24 cellular contexts compared by ENCODE assay signal in the genomic region with DNA sequence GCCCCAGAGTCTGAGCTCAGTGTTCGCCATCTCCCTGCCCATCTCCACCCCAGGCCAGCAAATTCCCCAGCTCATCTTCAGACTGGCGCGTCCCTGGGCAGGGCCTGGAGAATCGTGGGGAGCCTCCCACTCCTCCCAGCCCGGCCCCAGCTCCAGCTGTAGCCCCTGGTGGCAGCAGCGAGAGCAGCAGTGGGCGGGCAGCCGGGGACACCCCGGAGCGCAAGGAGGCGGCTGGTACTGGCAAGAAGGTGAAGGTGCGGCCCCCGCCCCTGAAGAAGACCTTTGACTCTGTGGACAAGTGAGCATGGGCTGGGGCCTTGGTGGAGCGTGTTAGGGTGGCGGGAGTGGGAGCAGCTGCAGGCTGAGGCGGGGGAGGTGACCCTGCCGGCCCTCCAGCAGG. TPM values are rescaled to one million over a fixed set of nuclear protein-coding genes. Genes with fewer than 3 reads are reported as not detected.
DNase-seq lines count a peak whose midpoint lies in the region; ATAC-seq, FAIRE-seq and TF ChIP-seq lines count a peak whose summit lies in the region.
"Had no signal": no experiment of that assay in that cellular context is flagged by ENCODE, and none has a peak within 500 bp of the region (broad histone marks: within the 10 kb centered on the region; RNA-seq: fewer than 3 reads in every experiment).

No MANE protein-coding gene starts in this region.

- no peaks in the 10 kb centered on the region for H3K4me1 Mint-ChIP-seq in activated CD4-positive, alpha-beta T cell treated with anti-CD3 and anti-CD28 coated beads for 36 hours
- peaks cover 8% of the 10 kb centered on the region for H3K4me1 Mint-ChIP-seq in brain

- no peak overlapping the region for H3K27ac Mint-ChIP-seq in activated CD4-positive, alpha-beta T cell treated with anti-CD3 and anti-CD28 coated beads for 36 hours
- peak overlapping the region in 4 of 5 experiments; percentile 60 to 90 (median 80) for H3K27ac Mint-ChIP-seq in brain
- H3K27ac Mint-ChIP-seq: activated CD8-positive, alpha-beta memory T cell treated with anti-CD3 and anti-CD28 coated beads, Interleukin-2, amount 10 ng/mL, durations not matched to agents 7 days and 5 days; CD4-positive, alpha-beta T cell; T-helper 17 cell had no signal

- no peaks in the 10 kb centered on the region for H3K9me3 ChIP-seq in hepatocyte (ENCODE audit: low read depth)
- H3K9me3 ChIP-seq in smooth muscle cell (replicated peaks; ENCODE audit: low read depth) = no peaks in the 10 kb centered on the region
- H3K9me3 ChIP-seq: upper lobe of left lung had no signal

- TF ChIP-seq CTCF in brain (conservative IDR thresholded peaks at IDR 0.05) = peak in 1 of 2 experiments; percentile 13
- TF ChIP-seq CTCF in hepatocyte (IDR thresholded peaks at IDR 0.05; ENCODE audit: poor library complexity) = peak; percentile 8
- TF ChIP-seq CTCF in smooth muscle cell (IDR thresholded peaks at IDR 0.05; ENCODE audit: borderline replicate concordance, insufficient read depth, poor library complexity, severe bottlenecking) = peak; percentile 9

- H3K9ac ChIP-seq in smooth muscle cell (ENCODE audit: low read depth) = no peak overlapping the region

- H3K4me3 Mint-ChIP-seq in activated CD4-positive, alpha-beta T cell treated with anti-CD3 and anti-CD28 coated beads for 36 hours = no peak overlapping the region
- H3K4me3 Mint-ChIP-seq in brain = no peak overlapping the region
- H3K4me3 Mint-ChIP-seq: activated CD8-positive, alpha-beta memory T cell treated with anti-CD3 and anti-CD28 coated beads, Interleukin-2, amount 10 ng/mL, durations not matched to agents 7 days and 5 days; CD4-positive, alpha-beta T cell; T-helper 17 cell had no signal

- H3K4me1 ChIP-seq in hepatocyte (ENCODE audit: insufficient read depth) (no peaks in the 10 kb centered on the region), smooth muscle cell (ENCODE audit: low read depth) (no peaks in the 10 kb centered on the region)
- H3K4me1 ChIP-seq: upper lobe of left lung had no signal

- H3K4me2 ChIP-seq in hepatocyte = no peak overlapping the region
- no peak overlapping the region for H3K4me2 ChIP-seq in smooth muscle cell

- intact Hi-C loops in activated CD4-positive, alpha-beta T cell treated with anti-CD3 and anti-CD28 coated beads for 36 hours (cut with DNase I, micrococcal nuclease) = no loop called here

- no peaks in the 10 kb centered on the region for H3K27me3 ChIP-seq in hepatocyte
- no peaks in the 10 kb centered on the region for H3K27me3 ChIP-seq in smooth muscle cell (ENCODE audit: low read depth)
- H3K27me3 ChIP-seq: upper lobe of left lung had no signal

- CTCF ChIA-PET in activated CD4-positive, alpha-beta T cell treated with anti-CD3 and anti-CD28 coated beads for 36 hours (lab: Charles Lee) = interaction anchor here (0.6 to 1.0 kb wide), 3 partner anchors 9 to 169 kb away, joined by 3 read pairs; a partner anchor contains a TSS

- H3K4me3 ChIP-seq in hepatocyte (no peak overlapping the region), smooth muscle cell (no peak overlapping the region)
- H3K4me3 ChIP-seq: coronary artery, upper lobe of left lung had no signal

- no peaks in the 10 kb centered on the region for H3K36me3 ChIP-seq in hepatocyte (replicated peaks; ENCODE audit: insufficient read depth, low read depth)
- no peaks in the 10 kb centered on the region for H3K36me3 ChIP-seq in smooth muscle cell (ENCODE audit: low read depth)

- H4K20me1 ChIP-seq in hepatocyte (ENCODE audit: insufficient read depth, poor library complexity, severe bottlenecking) = peaks cover 10% of the 10 kb centered on the region
- H4K20me1 ChIP-seq in smooth muscle cell (ENCODE audit: low read depth) = peaks cover 25% of the 10 kb centered on the region

- POLR2A ChIA-PET in activated CD4-positive, alpha-beta T cell treated with anti-CD3 and anti-CD28 coated beads for 36 hours (lab: Charles Lee) = interaction anchor here (1.3 kb wide), 1 partner anchor 56 kb away, joined by 3 read pairs; no protein-coding TSS in a partner anchor

- 88% methylated on average over 17 of the region's 17 CpGs for WGBS in hepatocyte (ENCODE audit: low lambda C conversion rate, missing lambda C conversion rate)
- WGBS in smooth muscle cell (ENCODE audit: low lambda C conversion rate) = 91% methylated on average over 14 of the region's 17 CpGs

- H3K79me2 ChIP-seq in hepatocyte = no peaks in the 10 kb centered on the region
- H3K79me2 ChIP-seq in smooth muscle cell (ENCODE audit: low read depth) = no peaks in the 10 kb centered on the region

- H2AFZ ChIP-seq in hepatocyte = no peak overlapping the region
- no peak overlapping the region for H2AFZ ChIP-seq in smooth muscle cell (ENCODE audit: low read depth)

- ATAC-seq in activated CD4-positive, alpha-beta T cell treated with anti-CD3 and anti-CD28 coated beads for 36 hours = no peak
- ATAC-seq: activated CD8-positive, alpha-beta memory T cell treated with anti-CD3 and anti-CD28 coated beads, Interleukin-2, amount 10 ng/mL, durations not matched to agents 7 days and 5 days; stimulated activated naive CD8-positive, alpha-beta T cell treated with anti-CD3 and anti-CD28 coated beads, Interleukin-15, Interleukin-2, amounts not matched to agents 100 U/mL and 50 U/mL, for 24 hours; T-helper 17 cell had no signal

- H3K27me3 Mint-ChIP-seq in activated CD4-positive, alpha-beta T cell treated with anti-CD3 and anti-CD28 coated beads for 36 hours = no peaks in the 10 kb centered on the region
- H3K27me3 Mint-ChIP-seq in brain = no peaks in the 10 kb centered on the region
- H3K27me3 Mint-ChIP-seq: activated CD8-positive, alpha-beta memory T cell treated with anti-CD3 and anti-CD28 coated beads, Interleukin-2, amount 10 ng/mL, durations not matched to agents 7 days and 5 days; CD4-positive, alpha-beta T cell; T-helper 17 cell had no signal

- peaks cover 18% of the 10 kb centered on the region for H3K36me3 Mint-ChIP-seq in activated CD4-positive, alpha-beta T cell treated with anti-CD3 and anti-CD28 coated beads for 36 hours (ENCODE audit: low read depth)
- H3K36me3 Mint-ChIP-seq in brain = peaks cover 24% of the 10 kb centered on the region

- peak; percentile 29 for DNase-seq in activated CD4-positive, alpha-beta T cell treated with anti-CD3 and anti-CD28 coated beads for 36 hours
- no peak for DNase-seq in activated CD4-positive, alpha-beta T cell treated with anti-CD3 and anti-CD28 coated beads for 4 hours
- DNase-seq in hepatocyte (ENCODE audit: low spot score) (no peak), smooth muscle cell (lab: John Stamatoyannopoulos, UW; ENCODE audit: unreplicated experiment) (no peak), urothelium cell line (ENCODE audit: low spot score) (no peak), SKM-1 (lab: John Stamatoyannopoulos, UW; ENCODE audit: unreplicated experiment) (no peak)
- DNase-seq in stimulated activated CD4-positive, alpha-beta T cell treated with anti-CD3 and anti-CD28 coated beads, Interleukin-12 subunit alpha, Interleukin-12 subunit beta, amount 100 ng/mL, for 4 hours = no peak
- DNase-seq: activated CD8-positive, alpha-beta memory T cell treated with anti-CD3 and anti-CD28 coated beads, Interleukin-2, amount 10 ng/mL, durations not matched to agents 7 days and 5 days; activated effector memory CD4-positive, alpha-beta T cell treated with Interleukin-2 at 50 U/mL for 16 hours; amniotic stem cell; CD4-positive, alpha-beta T cell; mesendoderm; MM.1S; NCI-H187; NCI-H524; SHP77; stimulated activated naive CD8-positive, alpha-beta T cell treated with anti-CD3 and anti-CD28 coated beads, Interleukin-15, Interleukin-2, amounts not matched to agents 100 U/mL and 50 U/mL, for 24 hours; T-helper 17 cell had no signal

- H3K9me3 Mint-ChIP-seq in activated CD4-positive, alpha-beta T cell treated with anti-CD3 and anti-CD28 coated beads for 36 hours (ENCODE audit: low read depth) = no peaks in the 10 kb centered on the region
- H3K9me3 Mint-ChIP-seq in brain = no peaks in the 10 kb centered on the region
- H3K9me3 Mint-ChIP-seq: CD4-positive, alpha-beta T cell had no signal

- no peak for FAIRE-seq in urothelium cell line (lab: Jason Lieb, UNC)
- FAIRE-seq: A204.1, islet of Langerhans had no signal

- peaks cover 12% of the 10 kb centered on the region for H3F3A ChIP-seq in smooth muscle cell (ENCODE audit: low read depth)

- H3K27ac ChIP-seq in hepatocyte = no peak overlapping the region
- no peak overlapping the region for H3K27ac ChIP-seq in smooth muscle cell (ENCODE audit: low read depth)
- H3K27ac ChIP-seq: coronary artery, upper lobe of left lung had no signal

- H3K9me2 ChIP-seq in hepatocyte (replicated peaks; ENCODE audit: insufficient read depth) = no peaks in the 10 kb centered on the region

RNA-seq across cellular contexts. Expression of a gene that starts 8.4 kb away (rescaled TPM):
- 1 to 10 TPM in 1 of 2 experiments, under 1 TPM in 1; 0.63 to 1.0 TPM for total RNA-seq in activated CD4-positive, alpha-beta T cell treated with anti-CD3 and anti-CD28 coated beads for 36 hours
- polyA plus RNA-seq in brain (ENCODE audit: insufficient read depth, low read depth, low replicate concordance) (5.9 TPM), hepatocyte (1.9 and 3.0 TPM in 2 replicates), smooth muscle cell (0.73 and 1.0 TPM in 2 replicates)
- total RNA-seq in hepatocyte (0.24 and 2.2 TPM in 2 replicates), smooth muscle cell (0.45 and 1.3 TPM in 2 replicates)

RNA-seq across cellular contexts. Expression of a gene that starts 8.9 kb away (rescaled TPM):
- 10 to 100 TPM; 43.4 to 53.9 TPM for total RNA-seq in activated CD4-positive, alpha-beta T cell treated with anti-CD3 and anti-CD28 coated beads for 36 hours
- polyA plus RNA-seq in brain (ENCODE audit: insufficient read depth, low read depth, low replicate concordance) = 216 TPM
- total RNA-seq in hepatocyte = 46.1 and 70.6 TPM in 2 replicates
- polyA plus RNA-seq in hepatocyte = 98.6 and 116 TPM in 2 replicates
- total RNA-seq in smooth muscle cell = 44.6 and 44.7 TPM in 2 replicates
- 71.0 and 75.7 TPM in 2 replicates for polyA plus RNA-seq in smooth muscle cell

RNA-seq across cellular contexts. Expression of a gene that starts 19.6 kb away (rescaled TPM):
- total RNA-seq in activated CD4-positive, alpha-beta T cell treated with anti-CD3 and anti-CD28 coated beads for 36 hours = under 1 TPM; 0.53 to 0.69 TPM
- polyA plus RNA-seq in brain (ENCODE audit: insufficient read depth, low read depth, low replicate concordance) (17.6 TPM), hepatocyte (0.58 TPM in 1 of 2 replicates, not detected in the other), smooth muscle cell (0.09 and 0.11 TPM in 2 replicates)
- total RNA-seq in hepatocyte (0.40 TPM in 1 of 2 replicates, not detected in the other), smooth muscle cell (not detected in 2 replicates)
- total RNA-seq: CD4-positive, alpha-beta T cell; renal cortical epithelial cell; T-helper 17 cell had no signal

RNA-seq across cellular contexts. Expression of a gene that starts 24.5 kb away (rescaled TPM):
- total RNA-seq in activated CD4-positive, alpha-beta T cell treated with anti-CD3 and anti-CD28 coated beads for 36 hours = 10 to 100 TPM; 62.8 to 66.3 TPM
- polyA plus RNA-seq in brain (ENCODE audit: insufficient read depth, low read depth, low replicate concordance) (77.9 TPM), hepatocyte (19.3 and 23.2 TPM in 2 replicates), smooth muscle cell (18.4 and 19.5 TPM in 2 replicates)
- total RNA-seq in hepatocyte (14.3 and 17.4 TPM in 2 replicates), smooth muscle cell (12.6 and 13.6 TPM in 2 replicates)

RNA-seq across cellular contexts. Expression of a gene that starts 31.9 kb away (rescaled TPM):
- 1 to 10 TPM; 5.2 to 5.3 TPM for total RNA-seq in activated CD4-positive, alpha-beta T cell treated with anti-CD3 and anti-CD28 coated beads for 36 hours
- polyA plus RNA-seq in brain (ENCODE audit: insufficient read depth, low read depth, low replicate concordance) (36.5 TPM), hepatocyte (7.6 and 8.3 TPM in 2 replicates), smooth muscle cell (8.2 and 11.0 TPM in 2 replicates)
- total RNA-seq in hepatocyte (11.0 and 19.2 TPM in 2 replicates), smooth muscle cell (13.4 and 16.4 TPM in 2 replicates)
